1 cellular context compared by ENCODE assay signal in the genomic region with DNA sequence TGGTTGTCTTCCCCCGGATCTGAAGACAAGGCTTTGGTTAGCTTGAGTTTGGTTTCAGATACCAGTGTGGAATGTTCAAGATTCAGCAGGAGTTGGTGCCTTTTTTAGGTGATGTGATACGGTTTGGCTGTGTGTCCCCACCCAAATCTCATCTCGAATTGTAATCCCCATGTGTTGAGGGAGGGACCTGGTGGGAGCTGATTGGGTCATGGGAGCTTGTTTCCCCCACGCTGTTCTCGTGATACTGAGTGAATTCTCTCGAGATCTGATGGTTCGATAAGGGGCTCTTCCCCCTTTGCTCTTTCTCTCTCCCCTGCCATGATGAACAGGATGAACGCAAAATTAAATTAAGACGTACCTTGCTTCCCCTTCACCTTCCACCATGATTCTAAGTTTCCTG.
TF ChIP-seq lines count a peak whose summit lies in the region.

No MANE protein-coding gene starts in this region.

TF ChIP-seq in K562, 482 proteins besides CTCF, POLR2A, EP300 and RAD21:
- peak; percentile 59; the same call in 1 of the 2 replicates for TF ChIP-seq CC2D1A (IDR thresholded peaks at IDR 0.05)
- TF ChIP-seq, protein P1, sequence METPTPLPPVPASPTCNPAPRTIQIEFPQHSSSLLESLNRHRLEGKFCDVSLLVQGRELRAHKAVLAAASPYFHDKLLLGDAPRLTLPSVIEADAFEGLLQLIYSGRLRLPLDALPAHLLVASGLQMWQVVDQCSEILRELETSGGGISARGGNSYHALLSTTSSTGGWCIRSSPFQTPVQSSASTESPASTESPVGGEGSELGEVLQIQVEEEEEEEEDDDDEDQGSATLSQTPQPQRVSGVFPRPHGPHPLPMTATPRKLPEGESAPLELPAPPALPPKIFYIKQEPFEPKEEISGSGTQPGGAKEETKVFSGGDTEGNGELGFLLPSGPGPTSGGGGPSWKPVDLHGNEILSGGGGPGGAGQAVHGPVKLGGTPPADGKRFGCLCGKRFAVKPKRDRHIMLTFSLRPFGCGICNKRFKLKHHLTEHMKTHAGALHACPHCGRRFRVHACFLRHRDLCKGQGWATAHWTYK (CRISPR knock-in tag; IDR thresholded peaks at IDR 0.05) = no peak
- TF ChIP-seq, protein P2, sequence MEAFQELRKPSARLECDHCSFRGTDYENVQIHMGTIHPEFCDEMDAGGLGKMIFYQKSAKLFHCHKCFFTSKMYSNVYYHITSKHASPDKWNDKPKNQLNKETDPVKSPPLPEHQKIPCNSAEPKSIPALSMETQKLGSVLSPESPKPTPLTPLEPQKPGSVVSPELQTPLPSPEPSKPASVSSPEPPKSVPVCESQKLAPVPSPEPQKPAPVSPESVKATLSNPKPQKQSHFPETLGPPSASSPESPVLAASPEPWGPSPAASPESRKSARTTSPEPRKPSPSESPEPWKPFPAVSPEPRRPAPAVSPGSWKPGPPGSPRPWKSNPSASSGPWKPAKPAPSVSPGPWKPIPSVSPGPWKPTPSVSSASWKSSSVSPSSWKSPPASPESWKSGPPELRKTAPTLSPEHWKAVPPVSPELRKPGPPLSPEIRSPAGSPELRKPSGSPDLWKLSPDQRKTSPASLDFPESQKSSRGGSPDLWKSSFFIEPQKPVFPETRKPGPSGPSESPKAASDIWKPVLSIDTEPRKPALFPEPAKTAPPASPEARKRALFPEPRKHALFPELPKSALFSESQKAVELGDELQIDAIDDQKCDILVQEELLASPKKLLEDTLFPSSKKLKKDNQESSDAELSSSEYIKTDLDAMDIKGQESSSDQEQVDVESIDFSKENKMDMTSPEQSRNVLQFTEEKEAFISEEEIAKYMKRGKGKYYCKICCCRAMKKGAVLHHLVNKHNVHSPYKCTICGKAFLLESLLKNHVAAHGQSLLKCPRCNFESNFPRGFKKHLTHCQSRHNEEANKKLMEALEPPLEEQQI (IDR thresholded peaks at IDR 0.05) = 0 out of 2 replicates have a peak, but pooled peaks have one; percentile 16
- TF ChIP-seq CHD2 (IDR thresholded peaks at IDR 0.05; ENCODE audit: low read depth, low read length) = peak; percentile 75
- TF ChIP-seq TAF9B (IDR thresholded peaks at IDR 0.05; ENCODE audit: partially characterized antibody) = no peak
- TF ChIP-seq, protein P3, sequence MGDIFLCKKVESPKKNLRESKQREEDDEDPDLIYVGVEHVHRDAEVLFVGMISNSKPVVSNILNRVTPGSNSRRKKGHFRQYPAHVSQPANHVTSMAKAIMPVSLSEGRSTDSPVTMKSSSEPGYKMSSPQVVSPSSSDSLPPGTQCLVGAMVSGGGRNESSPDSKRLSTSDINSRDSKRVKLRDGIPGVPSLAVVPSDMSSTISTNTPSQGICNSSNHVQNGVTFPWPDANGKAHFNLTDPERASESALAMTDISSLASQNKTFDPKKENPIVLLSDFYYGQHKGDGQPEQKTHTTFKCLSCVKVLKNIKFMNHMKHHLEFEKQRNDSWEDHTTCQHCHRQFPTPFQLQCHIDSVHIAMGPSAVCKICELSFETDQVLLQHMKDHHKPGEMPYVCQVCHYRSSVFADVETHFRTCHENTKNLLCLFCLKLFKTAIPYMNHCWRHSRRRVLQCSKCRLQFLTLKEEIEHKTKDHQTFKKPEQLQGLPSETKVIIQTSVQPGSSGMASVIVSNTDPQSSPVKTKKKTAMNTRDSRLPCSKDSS (IDR thresholded peaks at IDR 0.05; ENCODE audit: low read depth, partially characterized antibody) = no peak
TF ChIP-seq in K562: peak in this region for 3.
